In the genomic region with DNA sequence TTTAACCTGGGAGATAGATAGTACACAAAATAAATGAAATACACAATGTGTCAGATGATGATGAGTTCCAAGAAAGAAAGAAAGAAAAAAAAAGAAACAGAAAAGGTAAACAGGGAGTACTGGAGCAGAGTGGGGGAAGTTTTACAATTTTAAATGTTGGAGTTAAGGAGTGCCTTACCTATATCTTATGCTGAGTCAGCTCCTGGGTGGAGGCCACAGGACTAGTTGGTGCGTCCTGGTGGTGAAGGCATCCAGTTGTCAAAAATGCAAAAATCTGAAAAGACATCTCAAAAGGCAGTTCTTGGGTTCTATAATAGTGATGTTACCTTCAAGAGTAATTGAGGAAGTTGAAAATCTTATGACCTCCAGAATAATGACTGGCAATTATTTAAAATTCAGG, we compare ENCODE assay signal across 2 cellular contexts.
TF ChIP-seq lines count a peak whose summit lies in the region.

No MANE protein-coding gene starts in this region.

TF ChIP-seq in IMR-90, 13 proteins besides CTCF, POLR2A, EP300 and RAD21:
- TF ChIP-seq MAFK (IDR thresholded peaks at IDR 0.05; ENCODE audit: low read depth, low read length) = peak; percentile 65
- no peak for TF ChIP-seq CHD1 (IDR thresholded peaks at IDR 0.05; ENCODE audit: low read depth, low read length)

TF ChIP-seq in K562, 482 proteins besides CTCF, POLR2A, EP300 and RAD21:
- TF ChIP-seq TCFL5 (CRISPR knock-in tag; conservative IDR thresholded peaks at IDR 0.05) (no peak), C11orf30 (IDR thresholded peaks at IDR 0.05; ENCODE audit: low read depth) (peak; percentile 51; the same call in 1 of the 2 replicates), ZNF316 (IDR thresholded peaks at IDR 0.05) (peak; percentile 52)
